Comparison of ENCODE assay signal across 20 cellular contexts in genomic region chr1:61277129-61277801, GRCh38.
DNase-seq lines count a peak whose midpoint lies in the region; ATAC-seq and TF ChIP-seq lines count a peak whose summit lies in the region.
"Had no signal": no experiment of that assay in that cellular context is flagged by ENCODE, and none has a peak within 500 bp of the region (broad histone marks: within the 10 kb centered on the region; RNA-seq: fewer than 3 reads in every experiment).

No MANE protein-coding gene starts in this region.

- dilution Hi-C loops in mammary epithelial cell (cut with HindIII; ENCODE audit: low sequenced_read_pairs), result no loop called here

- no peaks in the 10 kb centered on the region for H4K20me1 ChIP-seq in mammary epithelial cell (ENCODE audit: insufficient read depth, low read length)

- H3K4me2 ChIP-seq in mammary epithelial cell (ENCODE audit: insufficient read depth, low read depth, low read length), result no peak overlapping the region

- no peak overlapping the region for H3K9ac ChIP-seq in mammary epithelial cell (ENCODE audit: insufficient read depth, low read length)

- H3K4me1 ChIP-seq in right atrium auricular region (peaks cover 0 to 51% of the 10 kb centered on the region in 2 donors), mammary epithelial cell (ENCODE audit: insufficient read depth, low read length) (no peaks in the 10 kb centered on the region)
- H3K4me1 ChIP-seq: breast epithelium had no signal

- H3K9me3 ChIP-seq in right atrium auricular region (no peaks in the 10 kb centered on the region), mammary epithelial cell (replicated peaks; ENCODE audit: insufficient read depth, low read length) (no peaks in the 10 kb centered on the region)
- H3K9me3 ChIP-seq: breast epithelium had no signal

- peak overlapping the region; percentile 69 for H3K27ac ChIP-seq in cingulate gyrus (ENCODE audit: low read depth, low read length)
- peak overlapping the region; percentile 64 to 68 for H3K27ac ChIP-seq in right atrium auricular region
- no peak overlapping the region for H3K27ac ChIP-seq in mammary epithelial cell (ENCODE audit: insufficient read depth, low read depth, low read length)
- H3K27ac ChIP-seq: breast epithelium, C4-2B had no signal

- intact Hi-C loops in mammary epithelial cell (cut with micrococcal nuclease) (no loop called here), left colon (cut with DNase I, micrococcal nuclease) (no loop called here)

- H3K79me2 ChIP-seq in mammary epithelial cell (ENCODE audit: insufficient read depth, low read length), result no peaks in the 10 kb centered on the region

- CTCF ChIA-PET in mammary epithelial cell (lab: Charles Lee; ENCODE audit: low non-redundant PET), result no interaction called here

- H3K36me3 ChIP-seq in right atrium auricular region (no peaks in the 10 kb centered on the region), mammary epithelial cell (ENCODE audit: insufficient read depth, low read length) (no peaks in the 10 kb centered on the region)
- H3K36me3 ChIP-seq: breast epithelium had no signal

- in situ Hi-C loops in G401 (cut with HindIII; ENCODE audit: low sequenced_read_pairs), result no loop called here
- in situ Hi-C loops in mammary epithelial cell (cut with MboI; ENCODE audit: low sequenced_read_pairs in 2 of 2), result no loop called here

- no peak overlapping the region for H2AFZ ChIP-seq in mammary epithelial cell (ENCODE audit: low read depth, low read length)

- peak overlapping the region in 1 of 2 donors; percentile 15 for H3K4me3 ChIP-seq in right atrium auricular region
- H3K4me3 ChIP-seq in mammary epithelial cell (replicated peaks in 1 of 3; ENCODE audit: insufficient read depth in 1 of 3, low read depth in 2 of 3, low read length in 3 of 3), result no peak overlapping the region
- H3K4me3 ChIP-seq: breast epithelium, K562 had no signal

- H3K4me3 Mint-ChIP-seq in stimulated activated effector memory CD8-positive, alpha-beta T cell treated with anti-CD3 and anti-CD28 coated beads, Interleukin-12 subunit alpha, Interleukin-12 subunit beta, amount 100 ng/mL, for 72 hours, result peak overlapping the region; percentile 27
- H3K4me3 Mint-ChIP-seq: activated naive CD8-positive, alpha-beta T cell treated with anti-CD3 and anti-CD28 coated beads, Interleukin-2, amount 10 ng/mL, durations not matched to agents 7 days and 5 days; activated T-helper 17 cell treated with anti-CD3 and anti-CD28 coated beads, Interleukin-2, amount 50 U/mL, for 72 hours; HFFc6 had no signal

- H3K36me3 Mint-ChIP-seq in stimulated activated effector memory CD8-positive, alpha-beta T cell treated with anti-CD3 and anti-CD28 coated beads, Interleukin-12 subunit alpha, Interleukin-12 subunit beta, amount 100 ng/mL, for 72 hours, result peaks cover 5% of the 10 kb centered on the region
- H3K36me3 Mint-ChIP-seq: activated naive CD8-positive, alpha-beta T cell treated with anti-CD3 and anti-CD28 coated beads, Interleukin-2, amount 10 ng/mL, durations not matched to agents 7 days and 5 days had no signal

- peaks cover 25% of the 10 kb centered on the region for H3K4me1 Mint-ChIP-seq in stimulated activated effector memory CD8-positive, alpha-beta T cell treated with anti-CD3 and anti-CD28 coated beads, Interleukin-12 subunit alpha, Interleukin-12 subunit beta, amount 100 ng/mL, for 72 hours
- H3K4me1 Mint-ChIP-seq: activated naive CD8-positive, alpha-beta T cell treated with anti-CD3 and anti-CD28 coated beads, Interleukin-2, amount 10 ng/mL, durations not matched to agents 7 days and 5 days; activated T-helper 17 cell treated with anti-CD3 and anti-CD28 coated beads, Interleukin-2, amount 50 U/mL, for 72 hours had no signal

- ATAC-seq in stimulated activated effector memory CD8-positive, alpha-beta T cell treated with anti-CD3 and anti-CD28 coated beads, Interleukin-12 subunit alpha, Interleukin-12 subunit beta, amount 100 ng/mL, for 72 hours, result peak; percentile 32
- no peak for ATAC-seq in left colon
- ATAC-seq: activated T-helper 17 cell treated with anti-CD3 and anti-CD28 coated beads, Interleukin-2, amount 50 U/mL, for 72 hours; K562 had no signal

- H3K9me3 Mint-ChIP-seq in stimulated activated effector memory CD8-positive, alpha-beta T cell treated with anti-CD3 and anti-CD28 coated beads, Interleukin-12 subunit alpha, Interleukin-12 subunit beta, amount 100 ng/mL, for 72 hours, result no peaks in the 10 kb centered on the region
- H3K9me3 Mint-ChIP-seq: activated naive CD8-positive, alpha-beta T cell treated with anti-CD3 and anti-CD28 coated beads, Interleukin-2, amount 10 ng/mL, durations not matched to agents 7 days and 5 days; activated T-helper 17 cell treated with anti-CD3 and anti-CD28 coated beads, Interleukin-2, amount 50 U/mL, for 72 hours; HFFc6 had no signal

- H3K27ac Mint-ChIP-seq in stimulated activated effector memory CD8-positive, alpha-beta T cell treated with anti-CD3 and anti-CD28 coated beads, Interleukin-12 subunit alpha, Interleukin-12 subunit beta, amount 100 ng/mL, for 72 hours, result peak overlapping the region; percentile 3
- H3K27ac Mint-ChIP-seq: activated naive CD8-positive, alpha-beta T cell treated with anti-CD3 and anti-CD28 coated beads, Interleukin-2, amount 10 ng/mL, durations not matched to agents 7 days and 5 days; HFFc6 had no signal

- H3K27me3 ChIP-seq in right atrium auricular region (no peaks in the 10 kb centered on the region), mammary epithelial cell (ENCODE audit: insufficient read depth, low read length) (no peaks in the 10 kb centered on the region)
- H3K27me3 ChIP-seq: breast epithelium had no signal

- TF ChIP-seq CTCF in right atrium auricular region (IDR thresholded peaks at IDR 0.05), result no peak
- no peak for TF ChIP-seq CTCF in mammary epithelial cell (conservative IDR thresholded peaks at IDR 0.05 in 1 of 2, IDR thresholded peaks at IDR 0.05 in 1 of 2; ENCODE audit: extremely low read depth in 1 of 2, insufficient read depth in 1 of 2, low read depth in 1 of 2, low read length in 2 of 2)

- DNase-seq in G401 (ENCODE audit: low spot score), result peak; percentile 87
- DNase-seq in right atrium auricular region (ENCODE audit: low spot score), result no peak
- DNase-seq in stimulated activated effector memory CD8-positive, alpha-beta T cell treated with anti-CD3 and anti-CD28 coated beads, Interleukin-12 subunit alpha, Interleukin-12 subunit beta, amount 100 ng/mL, for 72 hours (ENCODE audit: low spot score in 2 of 2), result no peak
- DNase-seq in mammary epithelial cell, result no peak
- no peak for DNase-seq in left colon
- no peak for DNase-seq in NCI-H2107 (lab: John Stamatoyannopoulos, UW)
- no peak for DNase-seq in NCI-H1105 (lab: John Stamatoyannopoulos, UW)
- DNase-seq: ACHN; activated naive CD8-positive, alpha-beta T cell treated with anti-CD3 and anti-CD28 coated beads, Interleukin-2, amount 10 ng/mL, durations not matched to agents 7 days and 5 days; HFFc6; hippocampal formation; MV-4-11; NCI-H1930; SHP77; T-helper 1 cell had no signal

- WGBS in mammary epithelial cell (ENCODE audit: low coverage, missing lambda C conversion rate), result 92% methylated on average over 9 of the region's 10 CpGs

- BruUV-seq in mammary epithelial cell (replicated peaks; lab: Mats Ljungman, UMichigan), result no TSS peak
